Comparison of ENCODE assay signal across 24 cellular contexts in genomic region chr7:89027781-89028180, GRCh38.
"Had no signal": no experiment of that assay in that cellular context is flagged by ENCODE, and none has a peak within 500 bp of the region (broad histone marks: within the 10 kb centered on the region; RNA-seq: fewer than 3 reads in every experiment).

No MANE protein-coding gene starts in this region.

- H3K4me3 Mint-ChIP-seq: activated naive CD8-positive, alpha-beta T cell; activated T-cell treated with anti-CD3 and anti-CD28 coated beads, Interleukin-2, amount 50 U/mL, for 24 hours; activated T-helper 17 cell treated with anti-CD3 and anti-CD28 coated beads, Interleukin-2, amount 50 U/mL, for 72 hours; naive B cell; WTC11 had no signal

- H3K27ac ChIP-seq: adrenal gland, ascending aorta, brain microvascular endothelial cell, foreskin keratinocyte, lower lobe of right lung, upper lobe of left lung had no signal

- ATAC-seq: activated T-helper 17 cell treated with anti-CD3 and anti-CD28 coated beads, Interleukin-2, amount 50 U/mL, for 72 hours; foreskin keratinocyte; left lobe of liver; lower lobe of right lung; mucosa of descending colon; sciatic nerve; WTC11 had no signal

- H3K36me3 Mint-ChIP-seq: activated naive CD8-positive, alpha-beta T cell; naive B cell; WTC11 had no signal

- H3K4me1 Mint-ChIP-seq: activated T-helper 17 cell treated with anti-CD3 and anti-CD28 coated beads, Interleukin-2, amount 50 U/mL, for 72 hours; naive B cell had no signal

- H3K9me3 Mint-ChIP-seq: activated T-cell treated with anti-CD3 and anti-CD28 coated beads, Interleukin-2, amount 50 U/mL, for 24 hours; activated T-helper 17 cell treated with anti-CD3 and anti-CD28 coated beads, Interleukin-2, amount 50 U/mL, for 72 hours; naive B cell; WTC11 had no signal

- H3K27ac Mint-ChIP-seq: activated naive CD8-positive, alpha-beta T cell; activated T-cell treated with anti-CD3 and anti-CD28 coated beads, Interleukin-2, amount 50 U/mL, for 24 hours; activated T-helper 17 cell treated with anti-CD3 and anti-CD28 coated beads, Interleukin-2, amount 50 U/mL, for 72 hours; WTC11 had no signal

- H3K4me1 ChIP-seq: adrenal gland, ascending aorta, lower lobe of right lung, upper lobe of left lung had no signal

- H3K9me3 ChIP-seq: adrenal gland, ascending aorta, lower lobe of right lung, mucosa of descending colon, upper lobe of left lung had no signal

- H3K4me3 ChIP-seq: adrenal gland, ascending aorta, lower lobe of right lung, mucosa of descending colon, upper lobe of left lung had no signal

- DNase-seq: activated CD8-positive, alpha-beta memory T cell treated with anti-CD3 and anti-CD28 coated beads for 24 hours; activated CD8-positive, alpha-beta memory T cell treated with anti-CD3 and anti-CD28 coated beads, Interleukin-2, amount 50 U/mL, for 4 hours; activated T-cell treated with anti-CD3 and anti-CD28 coated beads, Interleukin-2, amount 50 U/mL, for 24 hours; adrenal gland; brain microvascular endothelial cell; caudate nucleus; dermis blood vessel endothelial cell; effector memory CD4-positive, alpha-beta T cell; foreskin keratinocyte; lower lobe of right lung; mesendoderm; mucosa of descending colon; naive B cell; occipital lobe; stimulated activated CD4-positive, alpha-beta T cell treated with anti-CD3 and anti-CD28 coated beads, Interleukin-4, amount 100 ng/mL, for 1 hour; stimulated activated naive CD4-positive, alpha-beta T cell treated with Interleukin-2 at 50 U/mL for 16 hours; T-helper 9 cell; upper lobe of left lung had no signal

- H3K27me3 ChIP-seq: adrenal gland, ascending aorta, brain microvascular endothelial cell, foreskin keratinocyte, upper lobe of left lung had no signal

- H3K36me3 ChIP-seq: adrenal gland, ascending aorta, brain microvascular endothelial cell, lower lobe of right lung, upper lobe of left lung had no signal

- H3K27me3 Mint-ChIP-seq: activated T-cell treated with anti-CD3 and anti-CD28 coated beads, Interleukin-2, amount 50 U/mL, for 24 hours; activated T-helper 17 cell treated with anti-CD3 and anti-CD28 coated beads, Interleukin-2, amount 50 U/mL, for 72 hours; naive B cell had no signal
